Comparison of ENCODE assay signal across 24 cellular contexts in the genomic region with DNA sequence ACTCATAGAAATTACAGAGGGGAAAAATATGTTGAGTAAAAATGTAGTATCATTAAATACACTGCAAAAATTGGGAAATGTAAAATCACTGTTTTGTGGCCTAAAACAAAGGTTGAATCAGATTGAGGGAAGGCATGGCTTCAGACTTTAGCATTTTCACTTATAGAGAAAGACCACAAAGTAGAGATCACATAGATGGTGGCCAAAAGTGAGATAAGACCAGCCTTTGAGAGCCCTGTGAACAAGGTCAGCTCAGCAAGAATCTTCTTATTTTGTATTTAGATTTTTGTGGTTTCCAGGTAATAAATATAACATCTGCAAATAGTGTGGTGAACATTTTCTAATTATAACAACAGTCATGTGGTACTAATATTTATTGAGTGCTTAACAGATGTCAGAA.
"Had no signal": no experiment of that assay in that cellular context is flagged by ENCODE, and none has a peak within 500 bp of the region (broad histone marks: within the 10 kb centered on the region; RNA-seq: fewer than 3 reads in every experiment).

No MANE protein-coding gene starts in this region.

- H3K27ac ChIP-seq: colonic mucosa, coronary artery, dorsolateral prefrontal cortex, epithelial cell of prostate, esophagus muscularis mucosa, esophagus squamous epithelium, foreskin keratinocyte, gastrocnemius medialis, gastroesophageal sphincter, heart left ventricle, heart right ventricle had no signal

- DNase-seq: colonic mucosa; cortex of kidney; dermis blood vessel endothelial cell; dorsolateral prefrontal cortex; effector CD4-positive, alpha-beta T cell; effector CD8-positive, alpha-beta T cell; effector memory CD4-positive, alpha-beta T cell; effector memory CD8-positive, alpha-beta T cell; endodermal cell; erythroblast; esophagus squamous epithelium; foreskin fibroblast; foreskin keratinocyte; foreskin melanocyte; gastrocnemius medialis; glutamatergic neuron; head of caudate nucleus; heart left ventricle; heart right ventricle had no signal

- ATAC-seq: effector memory CD8-positive, alpha-beta T cell; esophagus mucosa; foreskin keratinocyte; gastrocnemius medialis; gastroesophageal sphincter; heart left ventricle; heart right ventricle had no signal

- H3K36me3 ChIP-seq: colonic mucosa, esophagus muscularis mucosa, esophagus squamous epithelium, gastrocnemius medialis, gastroesophageal sphincter, heart left ventricle, heart right ventricle had no signal

- H3K9me3 ChIP-seq: colonic mucosa, esophagus muscularis mucosa, gastrocnemius medialis, gastroesophageal sphincter had no signal

- H3K27me3 ChIP-seq: colonic mucosa, dorsolateral prefrontal cortex, esophagus muscularis mucosa, esophagus squamous epithelium, foreskin keratinocyte, gastrocnemius medialis, gastroesophageal sphincter, heart left ventricle, heart right ventricle had no signal

- H3K4me1 ChIP-seq: colonic mucosa, esophagus muscularis mucosa, esophagus squamous epithelium, foreskin keratinocyte, gastrocnemius medialis, gastroesophageal sphincter, heart left ventricle, heart right ventricle had no signal

- H3K4me3 ChIP-seq: colonic mucosa, coronary artery, dorsolateral prefrontal cortex, esophagus muscularis mucosa, esophagus squamous epithelium, gastrocnemius medialis, gastroesophageal sphincter, heart left ventricle, heart right ventricle had no signal
